Comparison of ENCODE assay signal across 9 cellular contexts in the genomic region with DNA sequence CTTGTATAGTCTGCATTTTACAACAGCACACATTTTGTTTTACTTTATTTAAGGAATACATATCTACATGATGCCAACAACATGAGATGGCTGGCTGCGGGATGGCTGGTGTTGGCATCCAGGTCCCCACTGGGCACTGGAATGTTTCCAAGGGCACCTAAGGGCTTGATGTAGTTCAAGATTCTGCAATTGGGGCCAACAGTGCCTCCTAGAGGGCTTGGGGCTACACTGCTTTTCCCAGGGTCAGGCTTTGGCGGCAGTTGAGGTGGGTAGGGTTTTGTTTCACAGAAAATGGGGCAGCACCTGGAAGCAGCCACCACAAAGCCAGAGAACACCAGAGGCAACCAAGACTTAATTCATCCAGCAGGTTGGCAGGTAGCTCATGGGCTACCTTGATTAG.
DNase-seq lines count a peak whose midpoint lies in the region; ATAC-seq and TF ChIP-seq lines count a peak whose summit lies in the region.
"Had no signal": no experiment of that assay in that cellular context is flagged by ENCODE, and none has a peak within 500 bp of the region (broad histone marks: within the 10 kb centered on the region; RNA-seq: fewer than 3 reads in every experiment).

No MANE protein-coding gene starts in this region.

- H3K9me3 ChIP-seq in MM.1S (replicated peaks; ENCODE audit: insufficient read depth, low read length) = no peaks in the 10 kb centered on the region
- no peaks in the 10 kb centered on the region for H3K9me3 ChIP-seq in parathyroid adenoma (ENCODE audit: control insufficient read depth, low read length)
- no peaks in the 10 kb centered on the region for H3K9me3 ChIP-seq in T-helper 17 cell (ENCODE audit: control insufficient read depth, low read length, poor library complexity, severe bottlenecking)

- no peak overlapping the region for H3K27ac Mint-ChIP-seq in T-helper 17 cell

- no peaks in the 10 kb centered on the region for H3K4me1 Mint-ChIP-seq in T-helper 17 cell

- H3K4me3 Mint-ChIP-seq in T-helper 17 cell = no peak overlapping the region

- no peak for ATAC-seq in HG02798 (IDR thresholded peaks at IDR 0.05; ENCODE audit: poor library complexity, unreplicated experiment)
- no peak for ATAC-seq in HG03097 (IDR thresholded peaks at IDR 0.05; ENCODE audit: low FRiP score, unreplicated experiment)
- ATAC-seq in T-helper 17 cell = no peak

- peaks cover 58% of the 10 kb centered on the region for H3K27me3 Mint-ChIP-seq in T-helper 17 cell

- H3K4me3 ChIP-seq in MM.1S (ENCODE audit: low read length) (no peak overlapping the region), cardiac fibroblast (replicated peaks in 1 of 2; ENCODE audit: low read depth in 2 of 2, low read length in 2 of 2) (no peak overlapping the region), parathyroid adenoma (ENCODE audit: low read depth, low read length) (no peak overlapping the region)

- H3K27ac ChIP-seq in MM.1S (ENCODE audit: low read length) (no peak overlapping the region), parathyroid adenoma (no peak overlapping the region)
- H3K27ac ChIP-seq: epithelial cell of prostate had no signal

- no peaks in the 10 kb centered on the region for H3F3A ChIP-seq in MM.1S (ENCODE audit: insufficient read depth, low read length)

- H3K9ac ChIP-seq in MM.1S (ENCODE audit: low read length) (no peak overlapping the region), parathyroid adenoma (no peak overlapping the region)

- no peaks in the 10 kb centered on the region for H4K20me1 ChIP-seq in MM.1S (ENCODE audit: insufficient read depth, low read length)

- H2AFZ ChIP-seq in MM.1S (ENCODE audit: low read length) = no peak overlapping the region
- no peak overlapping the region for H2AFZ ChIP-seq in parathyroid adenoma

- no peaks in the 10 kb centered on the region for H3K27me3 ChIP-seq in MM.1S (replicated peaks; ENCODE audit: insufficient read depth, low read length)
- H3K27me3 ChIP-seq in parathyroid adenoma (ENCODE audit: control insufficient read depth, insufficient read depth, low read length) = no peaks in the 10 kb centered on the region

- H3K4me1 ChIP-seq in MM.1S (ENCODE audit: low read length) (peaks cover 2% of the 10 kb centered on the region), parathyroid adenoma (no peaks in the 10 kb centered on the region)

- DNase-seq in NCI-H1417 (lab: John Stamatoyannopoulos, UW) = peak in 2 of 3 experiments; percentile 13 to 46
- no peak for DNase-seq in NCI-H1417 treated with DMSO at 0.1 percent for 48 hours (lab: John Stamatoyannopoulos, UW)
- DNase-seq in MM.1S = no peak
- DNase-seq in cardiac fibroblast (ENCODE audit: low read depth in 2 of 2) = peak in 1 of 2 donors; percentile 37
- no peak for DNase-seq in T-helper 17 cell

- H3K36me3 Mint-ChIP-seq in T-helper 17 cell (ENCODE audit: low read depth) = peaks cover 4% of the 10 kb centered on the region

- H3K79me2 ChIP-seq in MM.1S (ENCODE audit: low read length) (no peaks in the 10 kb centered on the region), parathyroid adenoma (no peaks in the 10 kb centered on the region)

- H3K36me3 ChIP-seq in MM.1S (replicated peaks; ENCODE audit: insufficient read depth, low read length) (no peaks in the 10 kb centered on the region), parathyroid adenoma (ENCODE audit: control insufficient read depth, insufficient read depth, low read length) (no peaks in the 10 kb centered on the region)

- no peaks in the 10 kb centered on the region for H3K9me2 ChIP-seq in MM.1S (replicated peaks; ENCODE audit: insufficient read depth, low read length)

- H3K4me2 ChIP-seq in MM.1S (ENCODE audit: low read depth, low read length) (no peak overlapping the region), parathyroid adenoma (ENCODE audit: low read length) (no peak overlapping the region)

- TF ChIP-seq CTCF in MM.1S (IDR thresholded peaks at IDR 0.05; ENCODE audit: low read length) (peak; percentile 45), cardiac fibroblast (IDR thresholded peaks at IDR 0.05; ENCODE audit: low read depth, low read length) (peak; percentile 81), parathyroid adenoma (IDR thresholded peaks at IDR 0.05) (peak; percentile 36)

Comparison
In these comparisons a context has a peak if more than half of its experiments do, and no peak if none do; other contexts are left out.
1. DNase-seq: peak in NCI-H1417 (2 of 3); none in NCI-H1417 treated with DMSO at 0.1 percent for 48 hours (single experiment), MM.1S (single experiment) and T-helper 17 cell (0 of 3).
2. Peak in every context shown above with its lines, with median percentiles within 50 percentile points of each other: CTCF ChIP-seq.